ENCODE assay signal across 2 cellular contexts in genomic region chr2:47057732-47058012, GRCh38.
TF ChIP-seq lines count a peak whose summit lies in the region.

No MANE protein-coding gene starts in this region.

TF ChIP-seq in GM23338, 12 proteins besides CTCF, POLR2A, EP300 and RAD21 (continued from another document):
- no peak for TF ChIP-seq STAT1 (IDR thresholded peaks at IDR 0.05; ENCODE audit: unreplicated experiment)
- TF ChIP-seq EZH2phosphoT487 (IDR thresholded peaks at IDR 0.05; ENCODE audit: unreplicated experiment), result no peak
- TF ChIP-seq CREB1 (CRISPR knock-in tag; IDR thresholded peaks at IDR 0.05; ENCODE audit: low read depth), result no peak
- TF ChIP-seq REST (IDR thresholded peaks at IDR 0.05; ENCODE audit: unreplicated experiment), result no peak
- TF ChIP-seq ZNF462 (CRISPR knock-in tag; IDR thresholded peaks at IDR 0.05), result no peak
- TF ChIP-seq ZNF114 (CRISPR knock-in tag; IDR thresholded peaks at IDR 0.05), result no peak

TF ChIP-seq in HepG2, 621 proteins besides CTCF, POLR2A, EP300 and RAD21:
- 0 out of 2 replicates have a peak, but pooled peaks have one; percentile 6 for TF ChIP-seq ARID4A (CRISPR knock-in tag; IDR thresholded peaks at IDR 0.05; ENCODE audit: borderline replicate concordance)
- TF ChIP-seq ZSCAN21 (CRISPR knock-in tag; IDR thresholded peaks at IDR 0.05; ENCODE audit: borderline replicate concordance), result peak; percentile 11; the same call in 1 of the 2 replicates
- TF ChIP-seq ZMAT3 (CRISPR knock-in tag; conservative IDR thresholded peaks at IDR 0.05), result no peak
- TF ChIP-seq ZNF776 (CRISPR knock-in tag; IDR thresholded peaks at IDR 0.05), result no peak
- TF ChIP-seq ZNF547 (CRISPR knock-in tag; IDR thresholded peaks at IDR 0.05), result 0 out of 2 replicates have a peak, but pooled peaks have one; percentile 11
- no peak for TF ChIP-seq ZNF660 (CRISPR knock-in tag; IDR thresholded peaks at IDR 0.05; ENCODE audit: borderline replicate concordance, low read depth)
- no peak for TF ChIP-seq MBNL3 (CRISPR knock-in tag; conservative IDR thresholded peaks at IDR 0.05)
- 0 out of 2 replicates have a peak, but pooled peaks have one; percentile 55 for TF ChIP-seq ZMYM3 (CRISPR knock-in tag; IDR thresholded peaks at IDR 0.05)
- no peak for TF ChIP-seq GMEB2 (CRISPR knock-in tag; IDR thresholded peaks at IDR 0.05; ENCODE audit: low read depth)
- TF ChIP-seq E2F2 (CRISPR knock-in tag; IDR thresholded peaks at IDR 0.05; ENCODE audit: borderline replicate concordance), result no peak
- no peak for TF ChIP-seq NR3C1 (CRISPR knock-in tag; IDR thresholded peaks at IDR 0.05)
- TF ChIP-seq ZFX (CRISPR knock-in tag; IDR thresholded peaks at IDR 0.05; ENCODE audit: low read depth), result no peak
- TF ChIP-seq DMAP1 (CRISPR knock-in tag; IDR thresholded peaks at IDR 0.05), result no peak
- TF ChIP-seq ZNF737 (CRISPR knock-in tag; IDR thresholded peaks at IDR 0.05; ENCODE audit: borderline replicate concordance), result no peak
- 0 out of 2 replicates have a peak, but pooled peaks have one; percentile 36 for TF ChIP-seq BORCS8-MEF2B (CRISPR knock-in tag; IDR thresholded peaks at IDR 0.05)
